Comparison of ENCODE assay signal across 1 cellular context in genomic region chr16:50719401-50720337, GRCh38.
A peak's percentile ranks its signal among the peaks of the same experiment; 100 is the strongest.
TF ChIP-seq lines count a peak whose summit lies in the region.

No MANE protein-coding gene starts in this region.

TF ChIP-seq in HepG2, 621 proteins besides CTCF, POLR2A, EP300 and RAD21 (continued from another document and continues in another):
- TF ChIP-seq ZNF766 (CRISPR knock-in tag; IDR thresholded peaks at IDR 0.05; ENCODE audit: borderline replicate concordance): no peak
- TF ChIP-seq IRF2 (CRISPR knock-in tag; IDR thresholded peaks at IDR 0.05): peak; percentile 38; the same call in 1 of the 2 replicates
- TF ChIP-seq THRA (CRISPR knock-in tag; IDR thresholded peaks at IDR 0.05; ENCODE audit: borderline replicate concordance): peak; percentile 80; the same call in 1 of the 2 replicates
- no peak; the same call in 1 of the 2 replicates for TF ChIP-seq ZNF354B (CRISPR knock-in tag; IDR thresholded peaks at IDR 0.05)
- 0 out of 2 replicates have a peak, but pooled peaks have one; percentile 19 for TF ChIP-seq DMAP1 (CRISPR knock-in tag; IDR thresholded peaks at IDR 0.05)
- TF ChIP-seq ZNF576 (CRISPR knock-in tag; IDR thresholded peaks at IDR 0.05): no peak
- no peak for TF ChIP-seq RORA (CRISPR knock-in tag; IDR thresholded peaks at IDR 0.05)
- 0 out of 2 replicates have a peak, but pooled peaks have one; percentile 10 for TF ChIP-seq THAP11 (CRISPR knock-in tag; IDR thresholded peaks at IDR 0.05)
- TF ChIP-seq AHDC1 (CRISPR knock-in tag; IDR thresholded peaks at IDR 0.05; ENCODE audit: borderline replicate concordance): peak; percentile 65; the same call in 1 of the 2 replicates
- 0 out of 2 replicates have a peak, but pooled peaks have one; percentile 12 for TF ChIP-seq SMC3 (IDR thresholded peaks at IDR 0.05; ENCODE audit: low read length)
- TF ChIP-seq IKZF4 (CRISPR knock-in tag; IDR thresholded peaks at IDR 0.05; ENCODE audit: borderline replicate concordance, low read depth, not compliant biosample characterization): no peak
- no peak for TF ChIP-seq CHD4 (IDR thresholded peaks at IDR 0.05; ENCODE audit: borderline replicate concordance, low read length)
- peak; percentile 20; the same call in 1 of the 2 replicates for TF ChIP-seq KDM2A (CRISPR knock-in tag; IDR thresholded peaks at IDR 0.05; ENCODE audit: borderline replicate concordance, low read depth)
- 0 out of 2 replicates have a peak, but pooled peaks have one; percentile 13 for TF ChIP-seq SIN3A (IDR thresholded peaks at IDR 0.05; ENCODE audit: borderline replicate concordance, low read depth, low read length)
- TF ChIP-seq RARG (CRISPR knock-in tag; IDR thresholded peaks at IDR 0.05; ENCODE audit: low read depth): no peak
- TF ChIP-seq SP4 (CRISPR knock-in tag; IDR thresholded peaks at IDR 0.05): 0 out of 2 replicates have a peak, but pooled peaks have one; percentile 38
- no peak for TF ChIP-seq SMARCC2 (IDR thresholded peaks at IDR 0.05)
- TF ChIP-seq SALL1 (CRISPR knock-in tag; IDR thresholded peaks at IDR 0.05): peak; percentile 44
- TF ChIP-seq RERE (CRISPR knock-in tag; IDR thresholded peaks at IDR 0.05; ENCODE audit: low read depth): no peak
- no peak for TF ChIP-seq ZNF563 (CRISPR knock-in tag; IDR thresholded peaks at IDR 0.05)
- 0 out of 2 replicates have a peak, but pooled peaks have one; percentile 36 for TF ChIP-seq ZNF792 (CRISPR knock-in tag; IDR thresholded peaks at IDR 0.05)
- no peak; the same call in 1 of the 2 replicates for TF ChIP-seq ZNF777 (CRISPR knock-in tag; IDR thresholded peaks at IDR 0.05)
- TF ChIP-seq ZNF547 (CRISPR knock-in tag; IDR thresholded peaks at IDR 0.05): peak; percentile 80
- peak; percentile 17; the same call in 1 of the 2 replicates for TF ChIP-seq GATAD2A (CRISPR knock-in tag; IDR thresholded peaks at IDR 0.05)
- 0 out of 2 replicates have a peak, but pooled peaks have one; percentile 29 for TF ChIP-seq CSRNP1 (CRISPR knock-in tag; IDR thresholded peaks at IDR 0.05)
- 0 out of 2 replicates have a peak, but pooled peaks have one; percentile 56 for TF ChIP-seq ZFP82 (CRISPR knock-in tag; IDR thresholded peaks at IDR 0.05; ENCODE audit: borderline replicate concordance)
- no peak for TF ChIP-seq SOX6 (IDR thresholded peaks at IDR 0.05)
- TF ChIP-seq SOX6 (CRISPR knock-in tag; IDR thresholded peaks at IDR 0.05): peak; percentile 31
- peak; percentile 60 for TF ChIP-seq SAP130 (CRISPR knock-in tag; IDR thresholded peaks at IDR 0.05; ENCODE audit: low read depth)
- TF ChIP-seq ZFY (CRISPR knock-in tag; IDR thresholded peaks at IDR 0.05): no peak
- no peak for TF ChIP-seq CEBPZ (IDR thresholded peaks at IDR 0.05; ENCODE audit: low read length)
- TF ChIP-seq ZNF263 (CRISPR knock-in tag; IDR thresholded peaks at IDR 0.05): peak; percentile 78
- peak; percentile 27; the same call in 1 of the 2 replicates for TF ChIP-seq ZC3H4 (CRISPR knock-in tag; IDR thresholded peaks at IDR 0.05; ENCODE audit: borderline replicate concordance)
- TF ChIP-seq ZNF121 (CRISPR knock-in tag; IDR thresholded peaks at IDR 0.05): peak; percentile 35; the same call in 1 of the 2 replicates
- no peak for TF ChIP-seq ZNF3 (CRISPR knock-in tag; IDR thresholded peaks at IDR 0.05)
- 0 out of 2 replicates have a peak, but pooled peaks have one; percentile 19 for TF ChIP-seq ZNF350 (CRISPR knock-in tag; IDR thresholded peaks at IDR 0.05; ENCODE audit: borderline replicate concordance, low read depth)
- TF ChIP-seq KDM3A (CRISPR knock-in tag; IDR thresholded peaks at IDR 0.05; ENCODE audit: low read depth): no peak
- peak; percentile 45; the same call in 1 of the 2 replicates for TF ChIP-seq MYC (CRISPR knock-in tag; IDR thresholded peaks at IDR 0.05; ENCODE audit: borderline replicate concordance)
- 0 out of 2 replicates have a peak, but pooled peaks have one; percentile 65 for TF ChIP-seq ZNF615 (CRISPR knock-in tag; IDR thresholded peaks at IDR 0.05; ENCODE audit: borderline replicate concordance)
- TF ChIP-seq ZNF580 (CRISPR knock-in tag; IDR thresholded peaks at IDR 0.05; ENCODE audit: borderline replicate concordance, low read depth): no peak
- no peak for TF ChIP-seq TGIF2 (CRISPR knock-in tag; IDR thresholded peaks at IDR 0.05)
- TF ChIP-seq ZNF737 (CRISPR knock-in tag; IDR thresholded peaks at IDR 0.05; ENCODE audit: borderline replicate concordance): no peak
- no peak for TF ChIP-seq BHLHE40 (IDR thresholded peaks at IDR 0.05; ENCODE audit: low read length)
- TF ChIP-seq SMAD1 (CRISPR knock-in tag; IDR thresholded peaks at IDR 0.05; ENCODE audit: borderline replicate concordance, low read depth): peak; percentile 28; the same call in 1 of the 2 replicates
- TF ChIP-seq ZNF577 (CRISPR knock-in tag; IDR thresholded peaks at IDR 0.05; ENCODE audit: borderline replicate concordance, low read depth): no peak
- no peak for TF ChIP-seq NR2F6 (IDR thresholded peaks at IDR 0.05)
- TF ChIP-seq NR2F6 (CRISPR knock-in tag; IDR thresholded peaks at IDR 0.05): peak; percentile 10; the same call in 1 of the 2 replicates
